Comparison of ENCODE assay signal across 21 cellular contexts in genomic region chr17:82313195-82314011, GRCh38. TPM values are rescaled to one million over a fixed set of nuclear protein-coding genes. Genes with fewer than 3 reads are reported as not detected.
DNase-seq lines count a peak whose midpoint lies in the region; ATAC-seq and TF ChIP-seq lines count a peak whose summit lies in the region.
"Had no signal": no experiment of that assay in that cellular context is flagged by ENCODE, and none has a peak within 500 bp of the region (broad histone marks: within the 10 kb centered on the region; RNA-seq: fewer than 3 reads in every experiment).

No MANE protein-coding gene starts in this region.

- TF ChIP-seq CTCF in A673 (conservative IDR thresholded peaks at IDR 0.05; ENCODE audit: low read depth, low read length): no peak

- CTCF ChIA-PET in A673 (lab: Charles Lee): no interaction called here

- H3K4me1 ChIP-seq in thymus (ENCODE audit: control insufficient read depth, insufficient read depth, low read length): peaks cover 18% of the 10 kb centered on the region
- H3K4me1 ChIP-seq in A673 (ENCODE audit: insufficient read depth, low read length, poor library complexity, severe bottlenecking): no peaks in the 10 kb centered on the region

- no peak for ATAC-seq in activated naive CD8-positive, alpha-beta T cell treated with anti-CD3 and anti-CD28 coated beads, Interleukin-2, amount 10 ng/mL, durations not matched to agents 7 days and 5 days (ENCODE audit: low read depth)
- ATAC-seq: left colon had no signal

- H3K27ac ChIP-seq in thymus (ENCODE audit: low read depth) (peak overlapping the region; percentile 1), A673 (ENCODE audit: low read depth, low read length, poor library complexity, severe bottlenecking) (no peak overlapping the region)
- H3K27ac ChIP-seq: C4-2B, cardiac muscle cell, KMS-11, sigmoid colon, thoracic aorta had no signal

- no peaks in the 10 kb centered on the region for H3K9me3 Mint-ChIP-seq in activated naive CD4-positive, alpha-beta T cell treated with anti-CD3 and anti-CD28 coated beads, Interleukin-2, amount 50 U/mL, for 24 hours
- H3K9me3 Mint-ChIP-seq in activated naive CD8-positive, alpha-beta T cell treated with anti-CD3 and anti-CD28 coated beads, Interleukin-2, amount 10 ng/mL, durations not matched to agents 7 days and 5 days: no peaks in the 10 kb centered on the region
- H3K9me3 Mint-ChIP-seq: dendritic cell treated with granulocyte-macrophage colony-stimulating factor and Interleukin-4, amounts not matched to agents 40 ng/mL and 50 ng/mL, for 4 days had no signal

- BruUV-seq in A673 (replicated peaks; lab: Mats Ljungman, UMichigan): no TSS peak

- H3K36me3 ChIP-seq in thymus (ENCODE audit: control insufficient read depth, insufficient read depth): peaks cover 14% of the 10 kb centered on the region
- H3K36me3 ChIP-seq in A673 (ENCODE audit: insufficient read depth, low read length, poor library complexity, severe bottlenecking): no peaks in the 10 kb centered on the region
- H3K36me3 ChIP-seq: cardiac muscle cell, sigmoid colon, thoracic aorta had no signal

- intact Hi-C loops in A673 (cut with micrococcal nuclease; ENCODE audit: unreplicated experiment): no loop called here

- no peak for DNase-seq in activated naive CD4-positive, alpha-beta T cell treated with Interleukin-2 at 50 U/mL for 16 hours
- peak; percentile 23 for DNase-seq in activated naive CD8-positive, alpha-beta T cell treated with anti-CD3 and anti-CD28 coated beads, Interleukin-2, amount 10 ng/mL, durations not matched to agents 7 days and 5 days
- DNase-seq in A673 (ENCODE audit: low spot score): no peak
- no peak for DNase-seq in NCI-H128 (lab: John Stamatoyannopoulos, UW; ENCODE audit: unreplicated experiment)
- DNase-seq: activated CD4-positive, alpha-beta T cell treated with anti-CD3 and anti-CD28 coated beads for 48 hours; GDM1; left colon; mesenchymal stem cell; NCI-H1694; sigmoid colon; SW 1271 had no signal

- H3K4me3 ChIP-seq in thymus (ENCODE audit: low read length): no peak overlapping the region
- H3K4me3 ChIP-seq in A673 (ENCODE audit: low read depth, low read length, poor library complexity, severe bottlenecking): no peak overlapping the region
- H3K4me3 ChIP-seq: cardiac muscle cell, sigmoid colon, thoracic aorta had no signal

- peaks cover 21% of the 10 kb centered on the region for H3K4me1 Mint-ChIP-seq in activated naive CD4-positive, alpha-beta T cell treated with anti-CD3 and anti-CD28 coated beads, Interleukin-2, amount 50 U/mL, for 24 hours
- H3K4me1 Mint-ChIP-seq in activated naive CD8-positive, alpha-beta T cell treated with anti-CD3 and anti-CD28 coated beads, Interleukin-2, amount 10 ng/mL, durations not matched to agents 7 days and 5 days: peaks cover 9% of the 10 kb centered on the region

- H3K27me3 Mint-ChIP-seq in activated naive CD4-positive, alpha-beta T cell treated with anti-CD3 and anti-CD28 coated beads, Interleukin-2, amount 50 U/mL, for 24 hours: no peaks in the 10 kb centered on the region
- peaks cover 5% of the 10 kb centered on the region for H3K27me3 Mint-ChIP-seq in activated naive CD8-positive, alpha-beta T cell treated with anti-CD3 and anti-CD28 coated beads, Interleukin-2, amount 10 ng/mL, durations not matched to agents 7 days and 5 days

- POLR2A ChIA-PET in activated naive CD8-positive, alpha-beta T cell treated with anti-CD3 and anti-CD28 coated beads, Interleukin-2, amount 10 ng/mL, durations not matched to agents 7 days and 5 days (lab: Charles Lee): interaction anchor here (0.9 to 10.2 kb wide), 4 partner anchors 11 to 77 kb away, joined by 3 to 222 read pairs (median 3); no protein-coding TSS in a partner anchor
- POLR2A ChIA-PET in A673 (lab: Charles Lee; ENCODE audit: low non-redundant PET): no interaction called here

- H3K9me3 ChIP-seq in thymus (ENCODE audit: control insufficient read depth) (no peaks in the 10 kb centered on the region), A673 (ENCODE audit: low read depth, low read length, poor library complexity, severe bottlenecking) (no peaks in the 10 kb centered on the region)
- H3K9me3 ChIP-seq: sigmoid colon, thoracic aorta had no signal

- H3K27me3 ChIP-seq in thymus (ENCODE audit: control insufficient read depth, insufficient read depth) (no peaks in the 10 kb centered on the region), A673 (replicated peaks; ENCODE audit: insufficient read depth, low read depth, low read length, poor library complexity) (no peaks in the 10 kb centered on the region)
- H3K27me3 ChIP-seq: cardiac muscle cell had no signal

- H3K36me3 Mint-ChIP-seq in activated naive CD4-positive, alpha-beta T cell treated with anti-CD3 and anti-CD28 coated beads, Interleukin-2, amount 50 U/mL, for 24 hours: peaks cover 5% of the 10 kb centered on the region
- peaks cover 11% of the 10 kb centered on the region for H3K36me3 Mint-ChIP-seq in activated naive CD8-positive, alpha-beta T cell treated with anti-CD3 and anti-CD28 coated beads, Interleukin-2, amount 10 ng/mL, durations not matched to agents 7 days and 5 days

- WGBS in thymus: 97% methylated on average over 28 of the region's 28 CpGs

- peak overlapping the region; percentile 82 for H3K27ac Mint-ChIP-seq in activated naive CD4-positive, alpha-beta T cell treated with anti-CD3 and anti-CD28 coated beads, Interleukin-2, amount 50 U/mL, for 24 hours
- peak overlapping the region; percentile 67 for H3K27ac Mint-ChIP-seq in activated naive CD8-positive, alpha-beta T cell treated with anti-CD3 and anti-CD28 coated beads, Interleukin-2, amount 10 ng/mL, durations not matched to agents 7 days and 5 days
- H3K27ac Mint-ChIP-seq: dendritic cell treated with granulocyte-macrophage colony-stimulating factor and Interleukin-4, amounts not matched to agents 40 ng/mL and 50 ng/mL, for 4 days had no signal

- H3K4me3 Mint-ChIP-seq in activated naive CD4-positive, alpha-beta T cell treated with anti-CD3 and anti-CD28 coated beads, Interleukin-2, amount 50 U/mL, for 24 hours: peak overlapping the region; percentile 36
- no peak overlapping the region for H3K4me3 Mint-ChIP-seq in activated naive CD8-positive, alpha-beta T cell treated with anti-CD3 and anti-CD28 coated beads, Interleukin-2, amount 10 ng/mL, durations not matched to agents 7 days and 5 days
- H3K4me3 Mint-ChIP-seq: dendritic cell treated with granulocyte-macrophage colony-stimulating factor and Interleukin-4, amounts not matched to agents 40 ng/mL and 50 ng/mL, for 4 days had no signal

RNA-seq across cellular contexts. Expression of gene CD7, which starts 4.0 kb away (rescaled TPM):
- total RNA-seq in activated naive CD8-positive, alpha-beta T cell treated with anti-CD3 and anti-CD28 coated beads, Interleukin-2, amount 10 ng/mL, durations not matched to agents 7 days and 5 days: 100 to 1,000 TPM; 286 to 320 TPM
- polyA plus RNA-seq in thymus: 153 TPM
- total RNA-seq in A673 (2021): not detected in 2 replicates
- total RNA-seq: cardiac muscle cell, HT1080, OCI-LY7 had no signal

RNA-seq across cellular contexts. Expression of gene SECTM1, which starts 20.2 kb away (rescaled TPM):
- 1 to 10 TPM in 1 of 2 experiments, under 1 TPM in 1; 0.86 to 1.0 TPM for total RNA-seq in activated naive CD8-positive, alpha-beta T cell treated with anti-CD3 and anti-CD28 coated beads, Interleukin-2, amount 10 ng/mL, durations not matched to agents 7 days and 5 days
- 11.7 TPM for polyA plus RNA-seq in thymus
- total RNA-seq in A673 (2021): 1.4 and 2.8 TPM in 2 replicates
- total RNA-seq: cardiac muscle cell, OCI-LY7 had no signal
- polyA plus RNA-seq: cardiac muscle cell had no signal

RNA-seq across cellular contexts. Expression of gene CSNK1D, which starts 39.9 kb away (rescaled TPM):
- total RNA-seq in activated naive CD8-positive, alpha-beta T cell treated with anti-CD3 and anti-CD28 coated beads, Interleukin-2, amount 10 ng/mL, durations not matched to agents 7 days and 5 days: 100 to 1,000 TPM; 135 to 140 TPM
- 113 TPM for polyA plus RNA-seq in thymus
- 139 and 150 TPM in 2 replicates for total RNA-seq in A673 (2021)

RNA-seq across cellular contexts. Expression of gene TEX19, which starts 45.6 kb away (rescaled TPM):
- not detected for total RNA-seq in activated naive CD8-positive, alpha-beta T cell treated with anti-CD3 and anti-CD28 coated beads, Interleukin-2, amount 10 ng/mL, durations not matched to agents 7 days and 5 days
- 0.02 TPM for polyA plus RNA-seq in thymus
- total RNA-seq in A673 (2021): 0.39 and 1.2 TPM in 2 replicates
- total RNA-seq: left colon, sigmoid colon, thoracic aorta had no signal
- polyA plus RNA-seq: cardiac muscle cell had no signal

RNA-seq across cellular contexts. Expression of gene UTS2R, which starts 58.2 kb away (rescaled TPM):
- total RNA-seq in activated naive CD8-positive, alpha-beta T cell treated with anti-CD3 and anti-CD28 coated beads, Interleukin-2, amount 10 ng/mL, durations not matched to agents 7 days and 5 days: not detected
- 0.07 TPM for polyA plus RNA-seq in thymus
- 0.52 and 0.58 TPM in 2 replicates for total RNA-seq in A673 (2021)
- total RNA-seq: HT1080, left colon, sigmoid colon had no signal
- polyA plus RNA-seq: AG04450, sigmoid colon had no signal

Comparison
In these comparisons a context has a peak if more than half of its experiments do, and no peak if none do; other contexts are left out.
1. RNA of gene CD7, which starts 4.0 kb away (total RNA-seq): 286 to 320 TPM in activated naive CD8-positive, alpha-beta T cell treated with anti-CD3 and anti-CD28 coated beads, Interleukin-2, amount 10 ng/mL, durations not matched to agents 7 days and 5 days; not detected in A673; every median in the first group is over 100 times any median in the second.